ENCODE assay signal across 8 cellular contexts in the genomic region with DNA sequence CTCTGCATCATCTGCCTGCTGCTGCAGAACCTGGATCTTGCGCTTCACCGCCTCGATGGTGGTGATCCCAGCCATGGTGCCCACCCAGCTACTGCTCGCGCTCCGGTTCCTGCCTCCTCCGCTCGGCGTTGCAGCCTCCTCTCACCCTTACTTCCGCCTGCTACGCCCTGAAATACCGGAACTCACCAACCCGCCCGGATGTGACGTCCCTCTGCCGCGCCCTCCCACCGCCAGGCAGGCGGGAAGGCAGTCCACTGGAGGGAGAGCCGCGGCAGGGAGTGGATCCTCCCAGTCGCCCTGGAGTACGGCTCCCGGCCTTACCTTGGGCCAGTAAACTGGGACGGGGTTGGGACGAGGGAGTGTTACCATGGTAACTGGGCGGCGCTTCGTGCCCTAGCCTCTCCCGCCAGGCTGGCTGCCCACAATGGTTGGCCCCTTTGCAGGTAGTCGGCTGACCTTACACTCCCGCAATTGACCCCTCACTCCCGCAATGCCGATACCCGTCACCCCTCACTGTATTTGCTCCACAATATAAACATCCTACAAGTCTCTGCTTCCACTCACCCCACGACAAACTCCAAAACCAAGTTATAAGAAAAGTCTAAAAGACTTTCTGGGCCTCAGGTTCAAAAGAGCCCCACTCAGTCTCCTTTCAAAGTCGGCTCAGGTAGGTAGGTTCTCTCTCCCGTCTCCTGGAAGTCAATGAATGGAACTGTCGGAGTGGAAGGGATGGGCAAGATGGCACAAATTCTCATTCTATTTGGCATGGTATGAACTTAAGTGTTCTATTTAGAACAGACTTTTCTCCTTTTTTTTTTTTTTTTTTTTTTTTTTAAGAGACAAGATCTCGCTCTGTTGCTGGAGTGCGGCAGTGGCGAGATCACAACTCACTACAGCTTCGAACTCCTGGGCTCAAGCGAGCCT. TPM values are rescaled to one million over a fixed set of nuclear protein-coding genes. Genes with fewer than 3 reads are reported as not detected.
A peak's percentile ranks its signal among the peaks of the same experiment; 100 is the strongest.
DNase-seq lines count a peak whose midpoint lies in the region; ATAC-seq, FAIRE-seq and TF ChIP-seq lines count a peak whose summit lies in the region.

No MANE protein-coding gene starts in this region.

- POLR2A ChIA-PET in endothelial cell of umbilical vein (lab: Charles Lee) = interaction anchor here (0.6 to 0.7 kb wide), 2 partner anchors 67 to 89 kb away, joined by 4 to 13 read pairs; no protein-coding TSS in a partner anchor

- peak; percentile 95 for FAIRE-seq in endothelial cell of umbilical vein (lab: Jason Lieb, UNC)

- CTCF ChIA-PET in endothelial cell of umbilical vein (lab: Charles Lee) = interaction anchor here (1.3 to 2.1 kb wide), 2 partner anchors 151 to 152 kb away, joined by 8 to 11 read pairs; no protein-coding TSS in a partner anchor

- H3K9ac ChIP-seq in OCI-LY1 (ENCODE audit: low read length) (peak overlapping the region; percentile 78), endothelial cell of umbilical vein (replicated peaks; ENCODE audit: extremely low read depth, insufficient read depth, low read length) (peak overlapping the region; percentile 84)

- H3K9me3 ChIP-seq in OCI-LY1 (ENCODE audit: low read length) (no peaks in the 10 kb centered on the region), endothelial cell of umbilical vein (replicated peaks; ENCODE audit: control insufficient read depth, insufficient read depth, low read length) (no peaks in the 10 kb centered on the region)

- H3K4me3 ChIP-seq in OCI-LY1 (ENCODE audit: low read depth, low read length, poor library complexity, severe bottlenecking) (peak overlapping the region; percentile 82), endothelial cell of umbilical vein (replicated peaks in 1 of 3; ENCODE audit: insufficient read depth in 1 of 3, low read depth in 1 of 3, low read length in 3 of 3) (peak overlapping the region; percentile 87 to 99 (median 93))

- H3K4me1 ChIP-seq in OCI-LY1 (ENCODE audit: insufficient read depth, low read length, severe bottlenecking) (peaks cover 43% of the 10 kb centered on the region), endothelial cell of umbilical vein (ENCODE audit: control insufficient read depth, extremely low read depth, insufficient read depth, low read length) (peaks cover 30% of the 10 kb centered on the region)

- DNase-seq in D341Med (ENCODE audit: low spot score) = peak; percentile 98
- DNase-seq in HuH-7 (ENCODE audit: low spot score) = peak; percentile 97
- peak; percentile 88 for DNase-seq in activated T-cell treated with anti-CD3 and anti-CD28 coated beads for 1 hour (ENCODE audit: low read depth)
- peak; percentile 95 for DNase-seq in endothelial cell of umbilical vein (ENCODE audit: low read depth, low spot score)
- DNase-seq in midbrain (lab: John Stamatoyannopoulos, UW) = peak; percentile 96
- DNase-seq in stimulated activated CD8-positive, alpha-beta memory T cell treated with anti-CD3 and anti-CD28 coated beads, Interleukin-15, amount 100 ng/mL, for 48 hours (ENCODE audit: low read depth in 2 of 2) = peak; percentile 93 to 94

- H3K36me3 ChIP-seq in OCI-LY1 (ENCODE audit: insufficient read depth, low read length) (peaks cover 10% of the 10 kb centered on the region; the same call in 1 of the 2 replicates), endothelial cell of umbilical vein (ENCODE audit: control insufficient read depth in 2 of 2, extremely low read depth in 1 of 2, insufficient read depth in 2 of 2, low read length in 2 of 2) (peaks cover 0 to 13% of the 10 kb centered on the region in 2 experiments)

- H4K20me1 ChIP-seq in OCI-LY1 (ENCODE audit: insufficient read depth, low read length) = no peaks in the 10 kb centered on the region
- H4K20me1 ChIP-seq in endothelial cell of umbilical vein (replicated peaks; ENCODE audit: control insufficient read depth, extremely low read depth, insufficient read depth, low read length) = peaks cover 2% of the 10 kb centered on the region

- H3K9me1 ChIP-seq in endothelial cell of umbilical vein (replicated peaks; ENCODE audit: control insufficient read depth, extremely low read depth, insufficient read depth, low read length) = no peaks in the 10 kb centered on the region

- H3K9me2 ChIP-seq in OCI-LY1 (ENCODE audit: low read depth, low read length) = no peaks in the 10 kb centered on the region

- peak overlapping the region; percentile 81 for H3K4me2 ChIP-seq in OCI-LY1 (ENCODE audit: low read length)
- peak overlapping the region; percentile 60 for H3K4me2 ChIP-seq in endothelial cell of umbilical vein (ENCODE audit: insufficient read depth, low read length)

- H3K79me2 ChIP-seq in OCI-LY1 (ENCODE audit: insufficient read depth, low read length) (peaks cover 44% of the 10 kb centered on the region), endothelial cell of umbilical vein (ENCODE audit: control insufficient read depth, insufficient read depth, low read length) (peaks cover 47% of the 10 kb centered on the region)

- H3F3A ChIP-seq in OCI-LY1 (ENCODE audit: insufficient read depth, low read length) = no peaks in the 10 kb centered on the region

- H3K27ac ChIP-seq in OCI-LY1 (ENCODE audit: low read depth, low read length, poor library complexity, severe bottlenecking) (peak overlapping the region; percentile 51), endothelial cell of umbilical vein (ENCODE audit: insufficient read depth, low read depth, low read length) (peak overlapping the region; percentile 64)

- TF ChIP-seq CTCF in OCI-LY1 (IDR thresholded peaks at IDR 0.05; ENCODE audit: low read length) = no peak
- no peak for TF ChIP-seq CTCF in endothelial cell of umbilical vein (IDR thresholded peaks at IDR 0.05; ENCODE audit: extremely low read depth in 1 of 2, insufficient read depth in 1 of 2, low read depth in 1 of 2, low read length in 2 of 2)

- BruUV-seq in endothelial cell of umbilical vein (replicated peaks; lab: Mats Ljungman, UMichigan) = no TSS peak

- peak; percentile 72 for TF ChIP-seq POLR2A in endothelial cell of umbilical vein (IDR thresholded peaks at IDR 0.05; ENCODE audit: low read depth, low read length)

- H2AFZ ChIP-seq in OCI-LY1 (ENCODE audit: low read length) (no peak overlapping the region), endothelial cell of umbilical vein (ENCODE audit: low read depth, low read length) (peak overlapping the region; percentile 82)

- intact Hi-C loops in endothelial cell of umbilical vein (cut with micrococcal nuclease) = loop anchor here (5.0 kb wide), 2 partner anchors 144 to 191 kb away; partner anchors contain the start of genes ATP8B2 and RPS27

- dilution Hi-C loops in endothelial cell of umbilical vein (cut with MboI; ENCODE audit: extremely low pct_ligation_motif_present, low sequenced_read_pairs) = no loop called here

- H3K27me3 ChIP-seq in OCI-LY1 (ENCODE audit: insufficient read depth, low read length) (no peaks in the 10 kb centered on the region; the same call in 1 of the 2 replicates), endothelial cell of umbilical vein (ENCODE audit: control insufficient read depth in 2 of 2, insufficient read depth in 2 of 2, low read length in 2 of 2) (peaks cover 0 to 3% of the 10 kb centered on the region in 2 experiments)

- peak; percentile 63 for ATAC-seq in GM21447 (IDR thresholded peaks at IDR 0.05; ENCODE audit: unreplicated experiment)

TF ChIP-seq in endothelial cell of umbilical vein, 7 proteins besides CTCF, POLR2A, EP300 and RAD21 (continues in another document):
- TF ChIP-seq POLR2AphosphoS5 (IDR thresholded peaks at IDR 0.05; ENCODE audit: insufficient read depth, low read depth, low read length) (peak; percentile 92), GATA2 (IDR thresholded peaks at IDR 0.05; ENCODE audit: insufficient read depth, insufficient read length, low read depth, low read length) (no peak), FOS (IDR thresholded peaks at IDR 0.05; ENCODE audit: borderline replicate concordance, insufficient read depth, low read length) (no peak)

RNA-seq across cellular contexts. Expression of gene TPM3, which starts 8.6 kb away (rescaled TPM):
- 924 and 927 TPM in 2 replicates for total RNA-seq in endothelial cell of umbilical vein
- polyA plus RNA-seq in endothelial cell of umbilical vein = 318 and 395 TPM in 2 replicates
- 562 and 745 TPM in 2 replicates for polyA plus RNA-seq in endothelial cell of umbilical vein (2011; cell fraction: cytosol; rRNA removed)
- 337 and 551 TPM in 2 replicates for polyA plus RNA-seq in endothelial cell of umbilical vein (2011; cell fraction: nucleus; rRNA removed)
- 684 and 993 TPM in 2 replicates for polyA plus RNA-seq in endothelial cell of umbilical vein (2012)
- 233 and 252 TPM in 2 replicates for polyA minus RNA-seq in endothelial cell of umbilical vein
- polyA minus RNA-seq in endothelial cell of umbilical vein (2011; cell fraction: cytosol; rRNA and poly(A)+ RNA removed) = 118 TPM
- 96.0 and 101 TPM in 2 replicates for polyA minus RNA-seq in endothelial cell of umbilical vein (2011; cell fraction: nucleus; rRNA and poly(A)+ RNA removed)

RNA-seq across cellular contexts. Expression of gene CFAP141, which starts 22.8 kb away (rescaled TPM):
- not detected in 2 replicates for total RNA-seq in endothelial cell of umbilical vein
- polyA plus RNA-seq in endothelial cell of umbilical vein = not detected in 2 replicates
- 0.41 TPM in 1 of 2 replicates, not detected in the other for polyA plus RNA-seq in endothelial cell of umbilical vein (2011; cell fraction: cytosol; rRNA removed)
- polyA plus RNA-seq in endothelial cell of umbilical vein (2011; cell fraction: nucleus; rRNA removed) = not detected in 2 replicates
- not detected in 2 replicates for polyA plus RNA-seq in endothelial cell of umbilical vein (2012)
- not detected in 2 replicates for polyA minus RNA-seq in endothelial cell of umbilical vein
- polyA minus RNA-seq in endothelial cell of umbilical vein (2011; cell fraction: cytosol; rRNA and poly(A)+ RNA removed) = not detected
- polyA minus RNA-seq in endothelial cell of umbilical vein (2011; cell fraction: nucleus; rRNA and poly(A)+ RNA removed) = not detected in 2 replicates

RNA-seq across cellular contexts. Expression of gene NUP210L, which starts 28.4 kb away (rescaled TPM):
- total RNA-seq in endothelial cell of umbilical vein = 0.07 TPM in 1 of 2 replicates, not detected in the other
- 0.01 TPM in 1 of 2 replicates, not detected in the other for polyA plus RNA-seq in endothelial cell of umbilical vein
- polyA plus RNA-seq in endothelial cell of umbilical vein (2011; cell fraction: cytosol; rRNA removed) = 0.01 TPM in 1 of 2 replicates, not detected in the other
- 0.07 TPM in 2 replicates for polyA plus RNA-seq in endothelial cell of umbilical vein (2011; cell fraction: nucleus; rRNA removed)
- polyA plus RNA-seq in endothelial cell of umbilical vein (2012) = not detected in 2 replicates
- polyA minus RNA-seq in endothelial cell of umbilical vein = 0.04 TPM in 1 of 2 replicates, not detected in the other
- polyA minus RNA-seq in endothelial cell of umbilical vein (2011; cell fraction: cytosol; rRNA and poly(A)+ RNA removed) = not detected
- 0.10 TPM in 2 replicates for polyA minus RNA-seq in endothelial cell of umbilical vein (2011; cell fraction: nucleus; rRNA and poly(A)+ RNA removed)

RNA-seq across cellular contexts. Expression of gene UBAP2L, which starts 37.4 kb away (rescaled TPM):
- total RNA-seq in endothelial cell of umbilical vein = 229 and 235 TPM in 2 replicates
- 280 and 323 TPM in 2 replicates for polyA plus RNA-seq in endothelial cell of umbilical vein
- polyA plus RNA-seq in endothelial cell of umbilical vein (2011; cell fraction: cytosol; rRNA removed) = 109 and 127 TPM in 2 replicates
- polyA plus RNA-seq in endothelial cell of umbilical vein (2011; cell fraction: nucleus; rRNA removed) = 442 and 476 TPM in 2 replicates
- polyA plus RNA-seq in endothelial cell of umbilical vein (2012) = 123 and 166 TPM in 2 replicates
- polyA minus RNA-seq in endothelial cell of umbilical vein = 366 and 370 TPM in 2 replicates
- polyA minus RNA-seq in endothelial cell of umbilical vein (2011; cell fraction: cytosol; rRNA and poly(A)+ RNA removed) = 60.5 TPM
- polyA minus RNA-seq in endothelial cell of umbilical vein (2011; cell fraction: nucleus; rRNA and poly(A)+ RNA removed) = 247 and 358 TPM in 2 replicates

Comparison
In these comparisons a context has a peak if more than half of its experiments do, and no peak if none do; other contexts are left out.
1. Peak in every context shown above with its lines: DNase-seq, ATAC-seq, H3K4me3 ChIP-seq and H3K27ac ChIP-seq.